In the genomic region with DNA sequence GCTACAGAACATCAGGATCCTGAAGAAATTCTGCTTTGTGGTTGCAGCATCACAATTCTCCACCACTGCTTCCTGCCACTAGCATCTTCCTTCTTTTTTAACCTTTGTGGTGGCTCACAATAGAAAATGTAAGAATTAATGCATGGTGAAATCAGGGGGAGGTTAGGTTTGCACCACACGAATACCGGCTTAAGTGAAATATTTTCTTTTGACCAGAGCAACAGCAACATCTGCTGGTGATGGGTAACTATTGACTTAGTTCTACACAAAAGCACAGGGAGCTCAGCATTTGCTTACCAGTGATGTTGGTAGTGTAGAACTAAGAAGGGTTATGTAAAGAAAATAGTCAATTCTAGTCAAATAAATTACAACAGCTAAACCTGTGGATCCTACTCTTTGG, we compare ENCODE assay signal across 8 cellular contexts.
DNase-seq lines count a peak whose midpoint lies in the region; ATAC-seq and TF ChIP-seq lines count a peak whose summit lies in the region.

No MANE protein-coding gene starts in this region.

- no peak overlapping the region for H3K14ac ChIP-seq in H9 (ENCODE audit: insufficient read depth, low read length)

- H3K36me3 ChIP-seq in naive thymus-derived CD4-positive, alpha-beta T cell (ENCODE audit: control insufficient read depth in 2 of 3, insufficient read depth in 3 of 3, low read length in 3 of 3) = peaks cover 0 to 5% (median 0%) of the 10 kb centered on the region in 3 experiments

- H3K9ac ChIP-seq in H9 (ENCODE audit: extremely low read depth, insufficient read length, low read length) = no peak overlapping the region

- no peak overlapping the region for H2BK120ac ChIP-seq in H9 (ENCODE audit: low read depth, low read length, poor library complexity, severe bottlenecking)

- peak; percentile 62 for TF ChIP-seq CTCF in H9 (conservative IDR thresholded peaks at IDR 0.05)

- peak; percentile 63 for ATAC-seq in naive thymus-derived CD4-positive, alpha-beta T cell
- no peak for ATAC-seq in GM19023 (IDR thresholded peaks at IDR 0.05; ENCODE audit: unreplicated experiment)

- H3K9me3 ChIP-seq in H9 (ENCODE audit: control insufficient read depth, low read depth, low read length) = no peaks in the 10 kb centered on the region
- H3K9me3 ChIP-seq in naive thymus-derived CD4-positive, alpha-beta T cell (ENCODE audit: control insufficient read depth in 2 of 3, low read length in 3 of 3) = no peaks in the 10 kb centered on the region

- H3K27me3 ChIP-seq in H9 (ENCODE audit: insufficient read depth, low read length) = no peaks in the 10 kb centered on the region
- H3K27me3 ChIP-seq in naive thymus-derived CD4-positive, alpha-beta T cell (ENCODE audit: control insufficient read depth in 2 of 2, insufficient read depth in 2 of 2, low read length in 2 of 2) = no peaks in the 10 kb centered on the region

- no peaks in the 10 kb centered on the region for H3K4me1 ChIP-seq in H9 (ENCODE audit: insufficient read depth, low read length)
- no peaks in the 10 kb centered on the region for H3K4me1 ChIP-seq in naive thymus-derived CD4-positive, alpha-beta T cell (ENCODE audit: control insufficient read depth in 2 of 2, insufficient read depth in 2 of 2, low read length in 2 of 2)

- no peak overlapping the region for H2BK5ac ChIP-seq in H9 (ENCODE audit: insufficient read length, low read length)

- H3K36me3 Mint-ChIP-seq in activated CD4-positive, alpha-beta T cell treated with anti-CD3 and anti-CD28 coated beads, Interleukin-2, amount 10 ng/mL, durations not matched to agents 7 days and 5 days (ENCODE audit: low read depth) = no peaks in the 10 kb centered on the region
- H3K36me3 Mint-ChIP-seq in H9 (ENCODE audit: insufficient read depth in 1 of 3, low read depth in 3 of 3) = no peaks in the 10 kb centered on the region
- no peaks in the 10 kb centered on the region for H3K36me3 Mint-ChIP-seq in naive thymus-derived CD4-positive, alpha-beta T cell

- no peak overlapping the region for H3K27ac Mint-ChIP-seq in activated CD4-positive, alpha-beta T cell treated with anti-CD3 and anti-CD28 coated beads, Interleukin-2, amount 10 ng/mL, durations not matched to agents 7 days and 5 days
- H3K27ac Mint-ChIP-seq in H9 = no peak overlapping the region
- H3K27ac Mint-ChIP-seq in naive thymus-derived CD4-positive, alpha-beta T cell = no peak overlapping the region

- POLR2A ChIA-PET in activated CD4-positive, alpha-beta T cell treated with anti-CD3 and anti-CD28 coated beads, Interleukin-2, amount 10 ng/mL, durations not matched to agents 7 days and 5 days (lab: Charles Lee) = no interaction called here
- POLR2A ChIA-PET in naive thymus-derived CD4-positive, alpha-beta T cell (lab: Charles Lee) = no interaction called here

- no peaks in the 10 kb centered on the region for H3K79me2 ChIP-seq in H9 (ENCODE audit: insufficient read depth, low read length)

- H3K4me2 ChIP-seq in H9 (ENCODE audit: insufficient read depth, insufficient read length, low read length) = no peak overlapping the region

- no peak overlapping the region for H2AFZ ChIP-seq in H9 (ENCODE audit: low read length)

- no peak overlapping the region for H2BK20ac ChIP-seq in H9 (ENCODE audit: low read depth, low read length, poor library complexity, severe bottlenecking)

- no peak overlapping the region for H4K5ac ChIP-seq in H9 (ENCODE audit: insufficient read length, low read depth, low read length)

- CTCF ChIA-PET in activated CD4-positive, alpha-beta T cell treated with anti-CD3 and anti-CD28 coated beads, Interleukin-2, amount 10 ng/mL, durations not matched to agents 7 days and 5 days (lab: Charles Lee) = interaction anchor here (0.6 to 0.8 kb wide), 2 partner anchors 124 to 675 kb away, joined by 3 read pairs; no protein-coding TSS in a partner anchor
- CTCF ChIA-PET in naive thymus-derived CD4-positive, alpha-beta T cell (lab: Charles Lee) = interaction anchor here (0.9 to 1.3 kb wide), 3 partner anchors 19 to 60 kb away, joined by 3 to 4 read pairs (median 4); no protein-coding TSS in a partner anchor

- no peak overlapping the region for H2AK5ac ChIP-seq in H9 (ENCODE audit: insufficient read length, low read length)

- peaks cover 5% of the 10 kb centered on the region for H3K27me3 Mint-ChIP-seq in activated CD4-positive, alpha-beta T cell treated with anti-CD3 and anti-CD28 coated beads, Interleukin-2, amount 10 ng/mL, durations not matched to agents 7 days and 5 days
- H3K27me3 Mint-ChIP-seq in H9 (ENCODE audit: low read depth) = no peaks in the 10 kb centered on the region
- H3K27me3 Mint-ChIP-seq in naive thymus-derived CD4-positive, alpha-beta T cell = peaks cover 0 to 11% (median 0%) of the 10 kb centered on the region in 5 donors

- no peak overlapping the region for H2BK12ac ChIP-seq in H9 (ENCODE audit: insufficient read length, low read depth, low read length)

- H3K4me3 ChIP-seq in naive thymus-derived CD4-positive, alpha-beta T cell (ENCODE audit: low read length) = no peak overlapping the region

- H3K56ac ChIP-seq in H9 (ENCODE audit: insufficient read length, low read depth, low read length) = no peak overlapping the region

- no peak overlapping the region for H3K4ac ChIP-seq in H9 (ENCODE audit: low read depth, low read length)

- WGBS in H9 (ENCODE audit: extremely low coverage, insufficient read length, low lambda C conversion rate) = no CpG with 5 or more reads among the region's 2 CpGs

- no peak overlapping the region for H3T11ph ChIP-seq in H9 (ENCODE audit: low read length)

- H3K18ac ChIP-seq in H9 (ENCODE audit: insufficient read length, low read depth, low read length) = no peak overlapping the region

- H3K23ac ChIP-seq in H9 (ENCODE audit: insufficient read length, low read depth, low read length) = no peak overlapping the region

- H3K9me3 Mint-ChIP-seq in activated CD4-positive, alpha-beta T cell treated with anti-CD3 and anti-CD28 coated beads, Interleukin-2, amount 10 ng/mL, durations not matched to agents 7 days and 5 days = no peaks in the 10 kb centered on the region
- H3K9me3 Mint-ChIP-seq in H9 = no peaks in the 10 kb centered on the region
- H3K9me3 Mint-ChIP-seq in naive thymus-derived CD4-positive, alpha-beta T cell = no peaks in the 10 kb centered on the region

- peaks cover 2% of the 10 kb centered on the region for H3K4me1 Mint-ChIP-seq in activated CD4-positive, alpha-beta T cell treated with anti-CD3 and anti-CD28 coated beads, Interleukin-2, amount 10 ng/mL, durations not matched to agents 7 days and 5 days
- H3K4me1 Mint-ChIP-seq in H9 = peaks cover 2 to 3% of the 10 kb centered on the region in 2 experiments; a peak in 2 of 4 replicates
- H3K4me1 Mint-ChIP-seq in naive thymus-derived CD4-positive, alpha-beta T cell = no peaks in the 10 kb centered on the region

- H4K8ac ChIP-seq in H9 (replicated peaks; ENCODE audit: insufficient read length, low read depth, low read length) = no peak overlapping the region

- H3K23me2 ChIP-seq in H9 (ENCODE audit: insufficient read length, low read depth, low read length, poor library complexity, severe bottlenecking) = no peaks in the 10 kb centered on the region

- intact Hi-C loops in naive thymus-derived CD4-positive, alpha-beta T cell (cut with micrococcal nuclease) = loop anchor here (1.0 to 5.0 kb wide), 9 partner anchors 54 to 1464 kb away; no protein-coding TSS in a partner anchor

- no peak overlapping the region for H3K4me3 Mint-ChIP-seq in activated CD4-positive, alpha-beta T cell treated with anti-CD3 and anti-CD28 coated beads, Interleukin-2, amount 10 ng/mL, durations not matched to agents 7 days and 5 days
- no peak overlapping the region for H3K4me3 Mint-ChIP-seq in H9
- no peak overlapping the region for H3K4me3 Mint-ChIP-seq in naive thymus-derived CD4-positive, alpha-beta T cell

- H4K20me1 ChIP-seq in H9 (ENCODE audit: control insufficient read depth, insufficient read depth, insufficient read length) = no peaks in the 10 kb centered on the region

- H3K79me1 ChIP-seq in H9 (ENCODE audit: insufficient read depth, low read depth, low read length, poor library complexity, severe bottlenecking) = no peaks in the 10 kb centered on the region

- DNase-seq in activated CD4-positive, alpha-beta T cell treated with anti-CD3 and anti-CD28 coated beads, Interleukin-2, amount 10 ng/mL, durations not matched to agents 7 days and 5 days = peak; percentile 45
- no peak for DNase-seq in activated CD4-positive, alpha-beta T cell treated with anti-CD3 and anti-CD28 coated beads for 1 hour
- DNase-seq in H9 (no peak), NCI-H146 (lab: John Stamatoyannopoulos, UW) (peak; percentile 53), astrocyte of the hippocampus (ENCODE audit: low read depth, low spot score) (peak; percentile 38)
- peak in 6 of 9 donors; percentile 24 to 46 (median 32) for DNase-seq in naive thymus-derived CD4-positive, alpha-beta T cell
- DNase-seq in stimulated activated naive CD4-positive, alpha-beta T cell treated with Interleukin-2 at 50 U/mL for 16 hours (lab: John Stamatoyannopoulos, UW) = no peak

- no peak overlapping the region for H4K91ac ChIP-seq in H9 (ENCODE audit: insufficient read length, low read depth, low read length)

- H2BK15ac ChIP-seq in H9 (ENCODE audit: low read depth, low read length) = no peak overlapping the region

- H3K27ac ChIP-seq in H9 (ENCODE audit: insufficient read length, low read depth, low read length) = no peak overlapping the region
- no peak overlapping the region for H3K27ac ChIP-seq in naive thymus-derived CD4-positive, alpha-beta T cell (ENCODE audit: low read depth, low read length)

Comparison
In these comparisons a context has a peak if more than half of its experiments do, and no peak if none do; other contexts are left out.
1. DNase-seq: peak in activated CD4-positive, alpha-beta T cell treated with anti-CD3 and anti-CD28 coated beads, Interleukin-2, amount 10 ng/mL, durations not matched to agents 7 days and 5 days (single experiment), NCI-H146 (single experiment), astrocyte of the hippocampus (single experiment) and naive thymus-derived CD4-positive, alpha-beta T cell (6 of 9); none in activated CD4-positive, alpha-beta T cell treated with anti-CD3 and anti-CD28 coated beads for 1 hour (single experiment), H9 (single experiment) and stimulated activated naive CD4-positive, alpha-beta T cell treated with Interleukin-2 at 50 U/mL for 16 hours (single experiment).